Comparison of ENCODE assay signal across 1 cellular context in the genomic region with DNA sequence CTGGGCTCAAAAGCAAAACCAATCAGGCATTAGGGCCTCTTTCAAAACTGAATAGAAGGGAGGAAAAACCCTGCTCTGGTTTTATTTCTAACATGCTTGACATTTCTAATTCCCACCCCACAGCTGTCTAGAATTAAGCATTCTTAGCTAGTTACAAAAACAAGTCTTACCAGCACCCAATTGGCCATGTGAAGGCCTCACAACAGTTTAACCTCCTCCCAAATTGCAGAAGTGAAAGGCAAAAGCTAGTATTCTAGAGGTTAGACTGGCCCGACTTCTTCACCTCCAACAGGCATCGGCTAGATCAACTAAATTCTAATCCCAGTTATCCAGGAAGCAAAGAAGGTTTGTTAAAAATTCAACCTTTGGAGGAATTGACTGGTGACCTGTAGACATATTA.
TF ChIP-seq lines count a peak whose summit lies in the region.

No MANE protein-coding gene starts in this region.

TF ChIP-seq in endothelial cell of umbilical vein, 7 proteins besides CTCF, POLR2A, EP300 and RAD21:
- TF ChIP-seq GATA2 (IDR thresholded peaks at IDR 0.05; ENCODE audit: insufficient read depth, insufficient read length, low read depth, low read length) = no peak
- no peak for TF ChIP-seq POLR2AphosphoS5 (IDR thresholded peaks at IDR 0.05; ENCODE audit: insufficient read depth, low read depth, low read length)
- no peak for TF ChIP-seq EZH2 (IDR thresholded peaks at IDR 0.05; ENCODE audit: borderline replicate concordance, low read depth, low read length, severe bottlenecking)
- TF ChIP-seq, protein P1, sequence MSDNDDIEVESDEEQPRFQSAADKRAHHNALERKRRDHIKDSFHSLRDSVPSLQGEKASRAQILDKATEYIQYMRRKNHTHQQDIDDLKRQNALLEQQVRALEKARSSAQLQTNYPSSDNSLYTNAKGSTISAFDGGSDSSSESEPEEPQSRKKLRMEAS (IDR thresholded peaks at IDR 0.05; ENCODE audit: insufficient read depth, insufficient read length) = no peak
- TF ChIP-seq FOS (IDR thresholded peaks at IDR 0.05; ENCODE audit: borderline replicate concordance, insufficient read depth, low read length) = no peak
- TF ChIP-seq JUN (IDR thresholded peaks at IDR 0.05; ENCODE audit: borderline replicate concordance, insufficient read depth, insufficient read length, low read depth) = no peak
- no peak for TF ChIP-seq MYC (IDR thresholded peaks at IDR 0.05; ENCODE audit: low read depth, low read length)
